ENCODE assay signal across 17 cellular contexts in the genomic region with DNA sequence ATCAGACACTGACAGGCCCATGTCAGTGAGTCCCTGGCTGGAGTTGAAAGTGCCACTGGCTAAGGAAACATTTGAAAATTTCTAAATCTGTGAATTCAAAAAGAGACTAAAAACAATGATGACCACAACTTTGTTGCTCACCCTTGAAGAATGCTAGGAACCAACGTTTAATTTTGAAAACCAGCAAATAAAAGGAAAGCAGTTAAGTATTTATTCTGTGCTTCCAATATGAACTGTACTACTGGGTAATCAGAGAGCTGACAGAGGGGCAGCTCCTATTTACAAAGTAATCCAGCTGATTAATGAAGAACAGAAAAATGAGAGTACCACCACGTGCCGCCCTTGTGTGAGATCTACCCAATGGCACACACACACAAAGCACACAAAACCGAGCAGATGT. TPM values are rescaled to one million over a fixed set of nuclear protein-coding genes. Genes with fewer than 3 reads are reported as not detected.
DNase-seq lines count a peak whose midpoint lies in the region; ATAC-seq, FAIRE-seq and TF ChIP-seq lines count a peak whose summit lies in the region.
"Had no signal": no experiment of that assay in that cellular context is flagged by ENCODE, and none has a peak within 500 bp of the region (broad histone marks: within the 10 kb centered on the region; RNA-seq: fewer than 3 reads in every experiment).

No MANE protein-coding gene starts in this region.

- ATAC-seq in GM19467 (IDR thresholded peaks at IDR 0.05; ENCODE audit: unreplicated experiment) (no peak), T-cell (replicated peaks in 1 of 4) (no peak)
- ATAC-seq: body of pancreas had no signal

- peak overlapping the region; percentile 67 for H3K4me2 ChIP-seq in astrocyte (ENCODE audit: low read length)
- H3K4me2 ChIP-seq: BLaER1 had no signal

- no peak for TF ChIP-seq CTCF in AG04449 (IDR thresholded peaks at IDR 0.05; ENCODE audit: insufficient read depth, low read length, missing control alignments)
- TF ChIP-seq CTCF in HFFc6 (IDR thresholded peaks at IDR 0.05): no peak
- no peak for TF ChIP-seq CTCF in astrocyte (IDR thresholded peaks at IDR 0.05; ENCODE audit: insufficient read depth, low read depth, low read length)
- TF ChIP-seq CTCF in kidney epithelial cell (IDR thresholded peaks at IDR 0.05; ENCODE audit: insufficient read depth, low read length, poor library complexity, severe bottlenecking): no peak

- peak overlapping the region; percentile 47 for H3K9ac ChIP-seq in astrocyte (ENCODE audit: low read length)
- H3K9ac ChIP-seq: BLaER1 had no signal

- H3K36me3 ChIP-seq in astrocyte (ENCODE audit: insufficient read depth, low read length): no peaks in the 10 kb centered on the region
- no peaks in the 10 kb centered on the region for H3K36me3 ChIP-seq in kidney epithelial cell (ENCODE audit: control insufficient read depth, insufficient read depth, low read length)
- H3K36me3 ChIP-seq: BLaER1 had no signal

- peak; percentile 83 for FAIRE-seq in astrocyte (lab: Jason Lieb, UNC)
- FAIRE-seq: endometrium had no signal

- no peaks in the 10 kb centered on the region for H3K27me3 ChIP-seq in astrocyte (ENCODE audit: insufficient read depth, low read length)
- no peaks in the 10 kb centered on the region for H3K27me3 ChIP-seq in kidney epithelial cell (ENCODE audit: control insufficient read depth, insufficient read depth, low read length)
- H3K27me3 ChIP-seq: BLaER1, body of pancreas had no signal

- peak; percentile 26 for DNase-seq in AG04449 (ENCODE audit: low read depth, low spot score)
- peak; percentile 60 for DNase-seq in HFFc6
- peak; percentile 73 for DNase-seq in astrocyte (ENCODE audit: low read depth)
- peak; percentile 19 for DNase-seq in kidney epithelial cell (ENCODE audit: low read depth)
- DNase-seq in UCSD-AML1 (lab: John Stamatoyannopoulos, UW; ENCODE audit: unreplicated experiment): no peak
- DNase-seq in T-cell: no peak
- DNase-seq in middle frontal gyrus (ENCODE audit: extremely low spot score, low spot score): no peak
- DNase-seq: activated CD4-positive, alpha-beta T cell treated with anti-CD3 and anti-CD28 coated beads, Interleukin-2, amount 10 ng/mL, durations not matched to agents 7 days and 5 days; body of pancreas; H7; NCI-H2227 treated with DMSO at 0.1 percent for 48 hours; stimulated activated CD4-positive, alpha-beta T cell treated with anti-CD3 and anti-CD28 coated beads, Interleukin-4, amount 100 ng/mL, for 4 hours; stimulated activated naive CD4-positive, alpha-beta T cell had no signal

- no peaks in the 10 kb centered on the region for H3K27me3 Mint-ChIP-seq in HFFc6 (ENCODE audit: insufficient read depth)
- H3K27me3 Mint-ChIP-seq in astrocyte (ENCODE audit: low read depth, unreplicated experiment): no peaks in the 10 kb centered on the region
- H3K27me3 Mint-ChIP-seq in T-cell: peaks cover 0 to 2% of the 10 kb centered on the region in 2 donors
- H3K27me3 Mint-ChIP-seq: activated CD4-positive, alpha-beta T cell treated with anti-CD3 and anti-CD28 coated beads, Interleukin-2, amount 10 ng/mL, durations not matched to agents 7 days and 5 days; progenitor cell of endocrine pancreas had no signal

- peaks cover 11% of the 10 kb centered on the region for H3K4me1 ChIP-seq in astrocyte (ENCODE audit: insufficient read depth, low read length)
- H3K4me1 ChIP-seq: BLaER1, body of pancreas had no signal

- H4K20me1 ChIP-seq in astrocyte (ENCODE audit: insufficient read depth, low read length): no peaks in the 10 kb centered on the region
- H4K20me1 ChIP-seq: BLaER1 had no signal

- H2AFZ ChIP-seq in astrocyte (ENCODE audit: low read depth, low read length): peak overlapping the region; percentile 49

- H3K4me1 Mint-ChIP-seq in HFFc6 (ENCODE audit: low read depth) (peaks cover 36% of the 10 kb centered on the region), astrocyte (ENCODE audit: low read depth, unreplicated experiment) (peaks cover 11% of the 10 kb centered on the region), T-cell (peaks cover 0 to 2% (median 2%) of the 10 kb centered on the region in 3 donors)

- H3K4me3 ChIP-seq in AG04449 (ENCODE audit: low read depth, low read length) (no peak overlapping the region), astrocyte (ENCODE audit: insufficient read depth, low read depth, low read length) (no peak overlapping the region), kidney epithelial cell (ENCODE audit: low read depth, low read length) (no peak overlapping the region)
- H3K4me3 ChIP-seq: BLaER1, body of pancreas had no signal

- peak overlapping the region; percentile 73 for H3K27ac ChIP-seq in astrocyte (ENCODE audit: low read depth, low read length)
- H3K27ac ChIP-seq: BLaER1, body of pancreas had no signal

- no peaks in the 10 kb centered on the region for H3K36me3 Mint-ChIP-seq in HFFc6 (ENCODE audit: low read depth)
- H3K36me3 Mint-ChIP-seq in astrocyte (ENCODE audit: low read depth, unreplicated experiment): no peaks in the 10 kb centered on the region
- no peaks in the 10 kb centered on the region for H3K36me3 Mint-ChIP-seq in T-cell

- peak overlapping the region; percentile 62 for H3K4me3 Mint-ChIP-seq in HFFc6
- peak overlapping the region; percentile 46 for H3K4me3 Mint-ChIP-seq in astrocyte (ENCODE audit: unreplicated experiment)
- no peak overlapping the region for H3K4me3 Mint-ChIP-seq in T-cell
- H3K4me3 Mint-ChIP-seq: activated CD4-positive, alpha-beta T cell treated with anti-CD3 and anti-CD28 coated beads, Interleukin-2, amount 10 ng/mL, durations not matched to agents 7 days and 5 days had no signal

- no peaks in the 10 kb centered on the region for H3K9me3 ChIP-seq in astrocyte (ENCODE audit: insufficient read depth, low read depth, low read length)
- H3K9me3 ChIP-seq: body of pancreas had no signal

- POLR2A ChIA-PET in AG04449 (lab: Yijun Ruan, JAX) (no interaction called here), T-cell (lab: Charles Lee) (no interaction called here)

- H3K79me2 ChIP-seq in astrocyte (ENCODE audit: insufficient read depth, low read length): no peaks in the 10 kb centered on the region

- CTCF ChIA-PET in AG04449 (lab: Yijun Ruan, JAX) (interaction anchor here (0.7 to 1.1 kb wide), 2 partner anchors 17 to 163 kb away, joined by 3 read pairs; no protein-coding TSS in a partner anchor), T-cell (lab: Charles Lee) (interaction anchor here in 1 of 2 donors (1.3 kb wide), 1 partner anchor 371 kb away, joined by 4 read pairs; no protein-coding TSS in a partner anchor)

- H3K27ac Mint-ChIP-seq in HFFc6 (peak overlapping the region; percentile 81), astrocyte (ENCODE audit: unreplicated experiment) (peak overlapping the region; percentile 95), T-cell (no peak overlapping the region)
- H3K27ac Mint-ChIP-seq: activated CD4-positive, alpha-beta T cell treated with anti-CD3 and anti-CD28 coated beads, Interleukin-2, amount 10 ng/mL, durations not matched to agents 7 days and 5 days had no signal

- H3K9me3 Mint-ChIP-seq in HFFc6: no peaks in the 10 kb centered on the region
- no peaks in the 10 kb centered on the region for H3K9me3 Mint-ChIP-seq in astrocyte (ENCODE audit: unreplicated experiment)
- no peaks in the 10 kb centered on the region for H3K9me3 Mint-ChIP-seq in T-cell
- H3K9me3 Mint-ChIP-seq: activated CD4-positive, alpha-beta T cell treated with anti-CD3 and anti-CD28 coated beads, Interleukin-2, amount 10 ng/mL, durations not matched to agents 7 days and 5 days had no signal

RNA-seq across cellular contexts. Expression of a gene that starts 33.8 kb away (rescaled TPM):
- 100 to 1,000 TPM; 269 to 307 (median 290) TPM for total RNA-seq in HFFc6 (2021; fragmentation: NEBNext Ultra II Directional; extraction: Animal tissue kit (Norgen Biotek cat#: 25700))
- 286 and 296 TPM in 2 replicates for total RNA-seq in astrocyte
- 57.7 and 59.8 TPM in 2 replicates for total RNA-seq in kidney epithelial cell
- total RNA-seq in T-cell: 100 to 1,000 TPM; 142 to 236 (median 170) TPM

RNA-seq across cellular contexts. Expression of a gene that starts 44.7 kb away (rescaled TPM):
- total RNA-seq in HFFc6 (2021; fragmentation: NEBNext Ultra II Directional; extraction: Animal tissue kit (Norgen Biotek cat#: 25700)): 10 to 100 TPM; 43.5 to 54.8 (median 44.9) TPM
- total RNA-seq in astrocyte (46.3 and 46.7 TPM in 2 replicates), kidney epithelial cell (20.2 and 26.7 TPM in 2 replicates), T-cell (1 to 10 TPM in 4 of 5 donors, under 1 TPM in 1; 0.88 to 4.2 (median 2.7) TPM)

Comparison
In these comparisons a context has a peak if more than half of its experiments do, and no peak if none do; other contexts are left out.
1. DNase-seq: peak in AG04449 (single experiment), HFFc6 (single experiment), astrocyte (single experiment) and kidney epithelial cell (single experiment); none in UCSD-AML1 (single experiment), T-cell (0 of 34) and middle frontal gyrus (single experiment).
2. H3K27ac Mint-ChIP-seq: peak in HFFc6 (single experiment) and astrocyte (single experiment); none in T-cell (0 of 2).
3. H3K4me3 Mint-ChIP-seq: peak in HFFc6 (single experiment) and astrocyte (single experiment); none in T-cell (0 of 3).